In the genomic region with DNA sequence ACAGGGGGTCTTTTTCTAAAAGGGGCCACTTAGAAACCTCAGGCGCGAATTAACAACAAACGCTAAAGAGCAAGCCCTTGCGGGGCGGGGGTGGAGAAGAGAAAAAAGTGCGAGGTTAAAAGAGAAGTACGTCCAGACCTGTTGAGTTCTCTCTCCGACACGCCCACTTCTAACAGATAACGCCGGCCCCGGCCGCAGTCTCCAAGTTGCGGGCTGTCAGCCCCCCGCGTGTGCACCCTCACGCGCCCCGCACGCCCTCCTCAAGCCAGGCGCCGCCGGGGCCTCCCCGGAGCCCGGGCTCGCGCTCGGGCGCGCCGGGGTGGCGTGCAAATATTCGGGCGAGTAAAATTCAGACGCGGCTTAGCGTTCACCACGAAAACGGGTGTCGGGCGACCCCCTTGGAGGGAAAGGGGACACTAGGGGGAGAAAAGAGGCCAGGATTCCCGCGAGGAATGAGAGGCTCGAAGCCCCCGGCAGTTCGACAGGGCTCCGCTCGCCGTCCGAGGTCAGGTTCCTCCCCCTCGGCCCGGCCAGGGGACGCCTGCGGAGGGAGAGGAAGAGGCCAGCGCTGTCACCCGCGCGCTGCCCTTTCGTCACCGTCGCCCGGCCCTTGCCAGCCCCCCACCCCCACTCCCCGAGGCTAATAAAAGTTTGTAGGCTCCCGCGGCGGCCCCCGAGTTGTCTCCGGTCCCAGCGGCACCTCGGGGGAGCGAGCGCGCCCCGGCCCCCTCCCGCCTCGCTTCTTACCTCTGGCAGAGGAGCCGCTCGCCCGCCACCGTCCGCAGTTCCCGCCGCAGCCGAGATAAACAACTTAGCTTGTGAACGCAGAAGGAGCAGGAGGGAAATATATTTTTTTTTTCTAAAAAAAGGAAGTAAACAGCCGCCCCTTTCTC, we compare ENCODE assay signal across 8 cellular contexts.
DNase-seq lines count a peak whose midpoint lies in the region; ATAC-seq and TF ChIP-seq lines count a peak whose summit lies in the region.

No MANE protein-coding gene starts in this region.

- in situ Hi-C loops in astrocyte of the cerebellum (cut with HindIII; ENCODE audit: low sequenced_read_pairs) = no loop called here

- H3K27me3 ChIP-seq in DND-41 (ENCODE audit: insufficient read depth, low read length, poor library complexity) (no peaks in the 10 kb centered on the region), KMS-11 (ENCODE audit: insufficient read depth, low read depth) (no peaks in the 10 kb centered on the region), rectal smooth muscle tissue (ENCODE audit: control insufficient read depth, insufficient read depth, low read length) (no peaks in the 10 kb centered on the region)

- H2AFZ ChIP-seq in DND-41 (ENCODE audit: low read depth, low read length) (peak overlapping the region; percentile 66), KMS-11 (ENCODE audit: low read depth) (0 out of 2 replicates have a peak overlapping the region, but pooled peaks have one; percentile 12)

- H3K27ac ChIP-seq in DND-41 (ENCODE audit: low read length) (peak overlapping the region; percentile 94), KMS-11 (peak overlapping the region; percentile 96), rectal smooth muscle tissue (ENCODE audit: low read depth, low read length) (peak overlapping the region; percentile 97)

- peaks cover 34% of the 10 kb centered on the region for H3K36me3 ChIP-seq in DND-41 (ENCODE audit: insufficient read depth, low read length)
- peaks cover 19% of the 10 kb centered on the region; the same call in 1 of the 2 replicates for H3K36me3 ChIP-seq in KMS-11 (ENCODE audit: insufficient read depth)
- peaks cover 4% of the 10 kb centered on the region for H3K36me3 ChIP-seq in rectal smooth muscle tissue (ENCODE audit: control insufficient read depth, insufficient read depth, low read length)

- ATAC-seq in DND-41 (ENCODE audit: insufficient read depth, low read depth) (no peak), GM21528 (IDR thresholded peaks at IDR 0.05; ENCODE audit: low FRiP score, unreplicated experiment) (no peak)

- no peaks in the 10 kb centered on the region for H3K9me3 ChIP-seq in DND-41 (ENCODE audit: insufficient read depth, low read length, severe bottlenecking)

- H3K79me2 ChIP-seq in DND-41 (ENCODE audit: insufficient read depth, low read length) (peaks cover 88% of the 10 kb centered on the region), KMS-11 (ENCODE audit: insufficient read depth, low read depth) (peaks cover 62% of the 10 kb centered on the region)

- DNase-seq in DND-41 = peak; percentile 63
- peak; percentile 33 for DNase-seq in T-helper 22 cell (ENCODE audit: low read depth)
- peak; percentile 12 for DNase-seq in astrocyte of the cerebellum (ENCODE audit: low read depth)
- DNase-seq in hypothalamus (lab: John Stamatoyannopoulos, UW) = peak in 47 of 51 donors; percentile 2 to 84 (median 55)
- no peak for DNase-seq in GOT3 (lab: John Stamatoyannopoulos, UW)

- TF ChIP-seq CTCF in DND-41 (IDR thresholded peaks at IDR 0.05; ENCODE audit: borderline replicate concordance, extremely low read depth, low read length, poor library complexity, severe bottlenecking) (peak; percentile 20), KMS-11 (conservative IDR thresholded peaks at IDR 0.05; ENCODE audit: low read depth, low read length) (no peak), astrocyte of the cerebellum (IDR thresholded peaks at IDR 0.05; ENCODE audit: low read depth, low read length, missing control alignments) (peak; percentile 10)

- H3K4me1 ChIP-seq in DND-41 (ENCODE audit: insufficient read depth, low read length) (peaks cover 70% of the 10 kb centered on the region), KMS-11 (ENCODE audit: low read depth, poor library complexity, severe bottlenecking) (peaks cover 18% of the 10 kb centered on the region), rectal smooth muscle tissue (ENCODE audit: control insufficient read depth, insufficient read depth, low read length) (peaks cover 15% of the 10 kb centered on the region)

- H3K4me2 ChIP-seq in DND-41 (ENCODE audit: insufficient read depth, low read length) = peak overlapping the region; percentile 86
- H3K4me2 ChIP-seq in KMS-11 = peak overlapping the region; percentile 77

- H4K20me1 ChIP-seq in DND-41 (ENCODE audit: insufficient read depth, low read length) (peaks cover 43% of the 10 kb centered on the region), KMS-11 (ENCODE audit: insufficient read depth) (no peaks in the 10 kb centered on the region)

- peak overlapping the region; percentile 76 to 93 for H3K4me3 ChIP-seq in DND-41 (ENCODE audit: low read depth in 1 of 2, low read length in 2 of 2)
- H3K4me3 ChIP-seq in KMS-11 (IDR thresholded peaks at IDR 0.05; ENCODE audit: insufficient read depth, low read depth, low read length) = no peak overlapping the region
- peak overlapping the region; percentile 82 for H3K4me3 ChIP-seq in astrocyte of the cerebellum (ENCODE audit: low read depth, low read length)
- H3K4me3 ChIP-seq in rectal smooth muscle tissue (ENCODE audit: low read length) = peak overlapping the region; percentile 90

- H3K9ac ChIP-seq in DND-41 (ENCODE audit: low read depth, low read length) = peak overlapping the region; percentile 97
- H3K9ac ChIP-seq in KMS-11 = peak overlapping the region; percentile 97
- H3K9ac ChIP-seq in rectal smooth muscle tissue (ENCODE audit: low read length) = peak overlapping the region; percentile 78
